In genomic region chr16:87057951-87058560, GRCh38 we compare ENCODE assay signal across 18 cellular contexts.
"Had no signal": no experiment of that assay in that cellular context is flagged by ENCODE, and none has a peak within 500 bp of the region (broad histone marks: within the 10 kb centered on the region; RNA-seq: fewer than 3 reads in every experiment).

No MANE protein-coding gene starts in this region.

- H3K27me3 ChIP-seq: neural progenitor cell, thyroid gland had no signal

- H2AFZ ChIP-seq: neural progenitor cell, parathyroid adenoma had no signal

- H3K36me3 ChIP-seq: esophagus muscularis mucosa, gastrocnemius medialis, heart right ventricle, left lung, lower lobe of right lung, neural progenitor cell, thyroid gland had no signal

- H3K27ac ChIP-seq: epithelial cell of prostate, esophagus muscularis mucosa, gastrocnemius medialis, heart right ventricle, left lung, lower lobe of right lung, neural progenitor cell, parathyroid adenoma, psoas muscle, skin epidermis, thyroid gland had no signal

- H3K79me2 ChIP-seq: parathyroid adenoma had no signal

- H3K9me3 ChIP-seq: gastrocnemius medialis, lower lobe of right lung, thyroid gland had no signal

- H3K4me2 ChIP-seq: neural progenitor cell had no signal

- H3K4me3 ChIP-seq: esophagus muscularis mucosa, gastrocnemius medialis, heart right ventricle, left lung, lower lobe of right lung, neural progenitor cell, psoas muscle, skin epidermis, thyroid gland had no signal

- H3K4me1 ChIP-seq: gastrocnemius medialis, lower lobe of right lung, psoas muscle had no signal

- DNase-seq: effector memory CD4-positive, alpha-beta T cell; gastrocnemius medialis; heart right ventricle; hypothalamus; left lung; lower lobe of right lung; midbrain; occipital lobe; psoas muscle; retina; stimulated activated CD4-positive, alpha-beta T cell treated with anti-CD3 and anti-CD28 coated beads, Interleukin-2, amount 100 ng/mL, for 24 hours; stimulated activated naive CD4-positive, alpha-beta T cell treated with Interleukin-2 at 50 U/mL for 16 hours; thyroid gland had no signal

- ATAC-seq: gastrocnemius medialis, heart right ventricle, left lung, lower lobe of right lung, psoas muscle had no signal
